Comparison of ENCODE assay signal across 8 cellular contexts in the genomic region with DNA sequence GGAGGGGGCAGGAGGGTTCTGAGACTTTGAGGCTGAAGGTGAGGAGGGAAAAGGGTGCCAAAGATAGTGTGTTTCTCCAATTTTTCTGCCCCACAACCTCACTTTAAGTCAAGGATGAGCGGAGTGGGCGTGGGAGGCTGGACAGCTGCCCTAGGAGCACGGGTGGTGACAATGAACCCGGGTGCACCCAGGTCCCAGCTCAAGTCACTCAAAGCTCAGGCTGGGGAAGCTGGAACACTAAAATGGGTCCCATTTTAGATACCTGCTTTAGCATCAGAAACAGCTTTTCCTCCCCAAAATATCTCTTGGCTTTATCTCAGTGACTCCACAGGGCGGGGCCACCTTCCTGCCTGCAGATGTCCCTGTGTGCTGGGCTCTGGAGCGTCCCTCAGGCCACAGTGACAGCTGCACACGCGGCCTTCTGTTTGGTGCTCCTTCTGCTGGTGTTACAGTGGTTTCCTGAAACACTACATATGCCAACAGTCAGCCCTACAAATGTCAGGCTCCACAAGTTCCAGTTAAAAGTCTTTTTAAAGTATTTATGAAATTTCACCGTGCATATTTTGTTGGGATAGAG. TPM values are rescaled to one million over a fixed set of nuclear protein-coding genes. Genes with fewer than 3 reads are reported as not detected.
DNase-seq lines count a peak whose midpoint lies in the region; ATAC-seq, FAIRE-seq and TF ChIP-seq lines count a peak whose summit lies in the region.

No MANE protein-coding gene starts in this region.

- CTCF ChIA-PET in activated CD8-positive, alpha-beta memory T cell treated with anti-CD3 and anti-CD28 coated beads, Interleukin-2, amount 10 ng/mL, durations not matched to agents 7 days and 5 days (lab: Charles Lee) = interaction anchor here (2.1 kb wide), 1 partner anchor 77 kb away, joined by 10 read pairs; no protein-coding TSS in a partner anchor

- TF ChIP-seq POLR2A in H54 (IDR thresholded peaks at IDR 0.05; ENCODE audit: low read depth, low read length) = no peak

- no peaks in the 10 kb centered on the region for H3K27me3 Mint-ChIP-seq in activated CD8-positive, alpha-beta memory T cell treated with anti-CD3 and anti-CD28 coated beads, Interleukin-2, amount 10 ng/mL, durations not matched to agents 7 days and 5 days
- peaks cover 40% of the 10 kb centered on the region for H3K27me3 Mint-ChIP-seq in HFFc6 (ENCODE audit: insufficient read depth)

- peaks cover 35% of the 10 kb centered on the region for H3K4me1 ChIP-seq in lower lobe of right lung

- H3K27ac ChIP-seq in KOPT-K1 (ENCODE audit: low read depth, low read length, poor library complexity, severe bottlenecking) (peak overlapping the region; percentile 65), lower lobe of right lung (peak overlapping the region; percentile 99)

- H3K9me3 ChIP-seq in KOPT-K1 (ENCODE audit: insufficient read depth, low read length, poor library complexity, severe bottlenecking) (no peaks in the 10 kb centered on the region), lower lobe of right lung (no peaks in the 10 kb centered on the region)

- in situ Hi-C loops in GM13976 (cut with MboI; ENCODE audit: low sequenced_read_pairs, unreplicated experiment) = no loop called here

- no peak for FAIRE-seq in H54 (lab: Jason Lieb, UNC)

- peaks cover 4% of the 10 kb centered on the region for H3K27me3 ChIP-seq in lower lobe of right lung (ENCODE audit: low read depth)

- TF ChIP-seq CTCF in GM13976 (IDR thresholded peaks at IDR 0.05; ENCODE audit: borderline replicate concordance, control extremely low read depth, extremely low read depth, insufficient read depth, missing control alignments) (peak; percentile 21), lower lobe of right lung (IDR thresholded peaks at IDR 0.05) (peak; percentile 21), HFFc6 (IDR thresholded peaks at IDR 0.05) (no peak)

- peaks cover 55% of the 10 kb centered on the region for H3K4me1 Mint-ChIP-seq in activated CD8-positive, alpha-beta memory T cell treated with anti-CD3 and anti-CD28 coated beads, Interleukin-2, amount 10 ng/mL, durations not matched to agents 7 days and 5 days
- peaks cover 11% of the 10 kb centered on the region for H3K4me1 Mint-ChIP-seq in HFFc6 (ENCODE audit: low read depth)

- DNase-seq in GM13976 (ENCODE audit: low spot score) (peak; percentile 58), lower lobe of right lung (peak; percentile 77), D341Med (ENCODE audit: low spot score) (no peak), H54 (ENCODE audit: insufficient read length, low spot score) (no peak), HFFc6 (no peak)
- peak; percentile 67 for DNase-seq in activated CD8-positive, alpha-beta memory T cell treated with anti-CD3 and anti-CD28 coated beads, Interleukin-2, amount 10 ng/mL, durations not matched to agents 7 days and 5 days
- DNase-seq in stimulated activated CD4-positive, alpha-beta T cell treated with anti-CD3 and anti-CD28 coated beads, Interleukin-4, amount 100 ng/mL, for 4 hours = no peak

- H3K27ac Mint-ChIP-seq in activated CD8-positive, alpha-beta memory T cell treated with anti-CD3 and anti-CD28 coated beads, Interleukin-2, amount 10 ng/mL, durations not matched to agents 7 days and 5 days = peak overlapping the region; percentile 92
- no peak overlapping the region for H3K27ac Mint-ChIP-seq in HFFc6

- H3K36me3 ChIP-seq in KOPT-K1 (ENCODE audit: insufficient read depth, low read length) = no peaks in the 10 kb centered on the region
- no peaks in the 10 kb centered on the region for H3K36me3 ChIP-seq in lower lobe of right lung

- H3K36me3 Mint-ChIP-seq in activated CD8-positive, alpha-beta memory T cell treated with anti-CD3 and anti-CD28 coated beads, Interleukin-2, amount 10 ng/mL, durations not matched to agents 7 days and 5 days = peaks cover 26% of the 10 kb centered on the region
- H3K36me3 Mint-ChIP-seq in HFFc6 (ENCODE audit: low read depth) = no peaks in the 10 kb centered on the region

- H3K9me3 Mint-ChIP-seq in activated CD8-positive, alpha-beta memory T cell treated with anti-CD3 and anti-CD28 coated beads, Interleukin-2, amount 10 ng/mL, durations not matched to agents 7 days and 5 days (ENCODE audit: low read depth) = no peaks in the 10 kb centered on the region
- H3K9me3 Mint-ChIP-seq in HFFc6 = no peaks in the 10 kb centered on the region

- H3K4me3 Mint-ChIP-seq in activated CD8-positive, alpha-beta memory T cell treated with anti-CD3 and anti-CD28 coated beads, Interleukin-2, amount 10 ng/mL, durations not matched to agents 7 days and 5 days = peak overlapping the region; percentile 65
- no peak overlapping the region for H3K4me3 Mint-ChIP-seq in HFFc6

- H3K4me3 ChIP-seq in lower lobe of right lung = peak overlapping the region; percentile 92

- intact Hi-C loops in lower lobe of right lung (cut with DNase I) = no loop called here

- ATAC-seq in activated CD8-positive, alpha-beta memory T cell treated with anti-CD3 and anti-CD28 coated beads, Interleukin-2, amount 10 ng/mL, durations not matched to agents 7 days and 5 days = peak; percentile 18
- ATAC-seq in lower lobe of right lung = no peak

RNA-seq across cellular contexts. Expression of gene MBP, which starts 1.4 kb away (rescaled TPM):
- total RNA-seq in activated CD8-positive, alpha-beta memory T cell treated with anti-CD3 and anti-CD28 coated beads, Interleukin-2, amount 10 ng/mL, durations not matched to agents 7 days and 5 days = 100 to 1,000 TPM in 1 of 2 experiments, 10 to 100 TPM in 1; 94.7 to 101 TPM
- 90.6 TPM for total RNA-seq in lower lobe of right lung
- total RNA-seq in HFFc6 (2021; fragmentation: NEBNext Ultra II Directional; extraction: Animal tissue kit (Norgen Biotek cat#: 25700)) = under 1 TPM in 5 of 6 experiments, not detected in 1; 0.05 to 0.23 (median 0.12) TPM

Comparison
In these comparisons a context has a peak if more than half of its experiments do, and no peak if none do; other contexts are left out.
1. DNase-seq: peak in GM13976 (single experiment), activated CD8-positive, alpha-beta memory T cell treated with anti-CD3 and anti-CD28 coated beads, Interleukin-2, amount 10 ng/mL, durations not matched to agents 7 days and 5 days (single experiment) and lower lobe of right lung (single experiment); none in D341Med (single experiment), H54 (single experiment), stimulated activated CD4-positive, alpha-beta T cell treated with anti-CD3 and anti-CD28 coated beads, Interleukin-4, amount 100 ng/mL, for 4 hours (0 of 2) and HFFc6 (single experiment).
2. RNA of gene MBP, which starts 1.4 kb away (total RNA-seq): 94.7 to 101 TPM in activated CD8-positive, alpha-beta memory T cell treated with anti-CD3 and anti-CD28 coated beads, Interleukin-2, amount 10 ng/mL, durations not matched to agents 7 days and 5 days and 90.6 TPM in lower lobe of right lung (single experiment); 0.05 to 0.23 TPM in HFFc6; every median in the first group is over 10 times any median in the second.